ENCODE assay signal across 28 cellular contexts in genomic region chr1:190172636-190173410, GRCh38.
DNase-seq lines count a peak whose midpoint lies in the region; ATAC-seq, FAIRE-seq and TF ChIP-seq lines count a peak whose summit lies in the region.
"Had no signal": no experiment of that assay in that cellular context is flagged by ENCODE, and none has a peak within 500 bp of the region (broad histone marks: within the 10 kb centered on the region; RNA-seq: fewer than 3 reads in every experiment).

No MANE protein-coding gene starts in this region.

- in situ Hi-C loops in HepG2 (cut with HindIII; ENCODE audit: extremely low pct_ligation_motif_present, low pct_unique_long_range_greater_than_20kb) = no loop called here

- CTCF ChIA-PET in HepG2 (lab: Yijun Ruan, JAX; ENCODE audit: low intra/inter-chr PET ratio, low total read pairs) = no interaction called here

- TF ChIP-seq RAD21 in HepG2 (CRISPR knock-in tag; IDR thresholded peaks at IDR 0.05) = no peak

- POLR2A ChIA-PET in HepG2 (lab: Yijun Ruan, JAX) = no interaction called here

- DNase-seq in HepG2 (ENCODE audit: low spot score) = no peak
- DNase-seq in right lobe of liver = no peak
- DNase-seq in NCI-H82 treated with DMSO at 0.1 percent for 48 hours (lab: John Stamatoyannopoulos, UW; ENCODE audit: unreplicated experiment) = peak; percentile 36
- peak; percentile 76 for DNase-seq in fibroblast of pulmonary artery (ENCODE audit: low read depth)
- DNase-seq in NCI-H2029 (lab: John Stamatoyannopoulos, UW) = no peak
- no peak for DNase-seq in aorta
- no peak for DNase-seq in hypothalamus (lab: John Stamatoyannopoulos, UW)
- no peak for DNase-seq in heart left ventricle
- DNase-seq: activated CD8-positive, alpha-beta memory T cell treated with anti-CD3 and anti-CD28 coated beads for 24 hours; activated naive CD4-positive, alpha-beta T cell treated with anti-CD3 and anti-CD28 coated beads for 36 hours; activated T-cell treated with anti-CD3 and anti-CD28 coated beads, Interleukin-2, amount 50 U/mL, for 48 hours; AML-193; CD8-positive, alpha-beta memory T cell; DMS79; erythroblast; NCI-H2029 treated with DMSO at 0.1 percent for 48 hours; NCI-H526 treated with DMSO at 0.1 percent for 48 hours; OCI-M1; SHP77; stimulated activated CD4-positive, alpha-beta T cell treated with anti-CD3 and anti-CD28 coated beads, Interleukin-12 subunit alpha, Interleukin-12 subunit beta, amount 100 ng/mL, for 4 hours; stimulated activated CD4-positive, alpha-beta T cell treated with anti-CD3 and anti-CD28 coated beads, Interleukin-4, amount 100 ng/mL, for 4 hours; stimulated activated naive CD8-positive, alpha-beta T cell treated with anti-CD3 and anti-CD28 coated beads, Interleukin-15, Interleukin-2, amounts not matched to agents 100 U/mL and 50 U/mL, for 24 hours; T-cell; tibial artery had no signal

- H3K79me2 ChIP-seq in HepG2 (ENCODE audit: insufficient read depth, low read length) = no peaks in the 10 kb centered on the region

- no peaks in the 10 kb centered on the region for H3K9me3 ChIP-seq in HepG2 (ENCODE audit: low read length)
- H3K9me3 ChIP-seq in right lobe of liver = no peaks in the 10 kb centered on the region
- no peaks in the 10 kb centered on the region for H3K9me3 ChIP-seq in aorta (ENCODE audit: control insufficient read depth, low read length)
- H3K9me3 ChIP-seq in heart left ventricle = no peaks in the 10 kb centered on the region
- H3K9me3 ChIP-seq: gastroesophageal sphincter, tibial artery had no signal

- ATAC-seq in HepG2 (no peak), right lobe of liver (no peak), aorta (ENCODE audit: low FRiP score) (no peak), heart left ventricle (no peak)
- ATAC-seq: gastroesophageal sphincter; stimulated activated naive CD8-positive, alpha-beta T cell treated with anti-CD3 and anti-CD28 coated beads, Interleukin-15, Interleukin-2, amounts not matched to agents 100 U/mL and 50 U/mL, for 24 hours; T-cell had no signal

- H3K4me3 ChIP-seq in HepG2 (replicated peaks in 1 of 3; ENCODE audit: insufficient read depth in 1 of 3, low read depth in 2 of 3, low read length in 3 of 3) (no peak overlapping the region), right lobe of liver (no peak overlapping the region), fibroblast of pulmonary artery (replicated peaks; ENCODE audit: low read depth, low read length) (peak overlapping the region; percentile 29), aorta (ENCODE audit: low read length in 2 of 2) (no peak overlapping the region), heart left ventricle (no peak overlapping the region)
- H3K4me3 ChIP-seq: gastroesophageal sphincter, lung, tibial artery had no signal

- H3K27ac ChIP-seq in HepG2 (ENCODE audit: extremely low read length, insufficient read depth, low read length) = no peak overlapping the region
- no peak overlapping the region for H3K27ac ChIP-seq in right lobe of liver
- no peak overlapping the region for H3K27ac ChIP-seq in aorta (ENCODE audit: low read depth in 1 of 2, low read length in 2 of 2)
- no peak overlapping the region for H3K27ac ChIP-seq in heart left ventricle
- H3K27ac ChIP-seq: gastroesophageal sphincter, tibial artery had no signal

- WGBS in HepG2 (ENCODE audit: low lambda C conversion rate) = 1% methylated on average over 8 of the region's 8 CpGs
- WGBS in right lobe of liver (ENCODE audit: insufficient coverage, low coverage, low lambda C conversion rate, missing lambda C conversion rate) = 43% methylated on average over 7 of the region's 8 CpGs
- WGBS in aorta, 2 donors = 66 to 70% methylated on average over 8 of the region's 8 CpGs
- WGBS in heart left ventricle, 4 donors = 32 to 44% (median 35%) methylated on average over 8 of the region's 8 CpGs

- H3K36me3 ChIP-seq in HepG2 (replicated peaks in 1 of 2; ENCODE audit: control insufficient read depth in 1 of 2, insufficient read depth in 2 of 2, low read length in 2 of 2) = no peaks in the 10 kb centered on the region
- no peaks in the 10 kb centered on the region for H3K36me3 ChIP-seq in right lobe of liver
- no peaks in the 10 kb centered on the region for H3K36me3 ChIP-seq in aorta (ENCODE audit: control insufficient read depth in 1 of 2, insufficient read depth in 2 of 2, low read length in 1 of 2)
- no peaks in the 10 kb centered on the region for H3K36me3 ChIP-seq in heart left ventricle
- H3K36me3 ChIP-seq: gastroesophageal sphincter, tibial artery had no signal

- intact Hi-C loops in HepG2 (cut with micrococcal nuclease; ENCODE audit: unreplicated experiment) = no loop called here
- intact Hi-C loops in right lobe of liver (cut with DNase I) = no loop called here
- intact Hi-C loops in aorta (cut with DNase I) = no loop called here
- intact Hi-C loops in heart left ventricle (cut with DNase I) = no loop called here

- peak overlapping the region; percentile 27 for H2AFZ ChIP-seq in HepG2 (ENCODE audit: low read length)

- H3K4me1 ChIP-seq in HepG2 (ENCODE audit: insufficient read depth, low read length) (no peaks in the 10 kb centered on the region), right lobe of liver (no peaks in the 10 kb centered on the region), aorta (ENCODE audit: control insufficient read depth in 1 of 2, insufficient read depth in 2 of 2, low read length in 2 of 2) (peaks cover 0 to 3% of the 10 kb centered on the region in 2 donors), heart left ventricle (no peaks in the 10 kb centered on the region)
- H3K4me1 ChIP-seq: gastroesophageal sphincter, tibial artery had no signal

- H4K20me1 ChIP-seq in HepG2 (ENCODE audit: insufficient read depth, low read length) = no peaks in the 10 kb centered on the region

- TF ChIP-seq CTCF in HepG2 (CRISPR knock-in tag; IDR thresholded peaks at IDR 0.05) (no peak), right lobe of liver (IDR thresholded peaks at IDR 0.05) (no peak), fibroblast of pulmonary artery (IDR thresholded peaks at IDR 0.05; ENCODE audit: low read length, missing control alignments) (no peak), heart left ventricle (IDR thresholded peaks at IDR 0.05) (no peak)

- no peak overlapping the region for H3K4me2 ChIP-seq in HepG2 (ENCODE audit: low read depth, low read length)

- BruUV-seq in HepG2 (replicated peaks; lab: Mats Ljungman, UMichigan) = no TSS peak

- no peak for TF ChIP-seq POLR2A in HepG2 (IDR thresholded peaks at IDR 0.05; ENCODE audit: insufficient read depth in 1 of 2, low read depth in 2 of 2, low read length in 2 of 2)
- TF ChIP-seq POLR2A in right lobe of liver (IDR thresholded peaks at IDR 0.05) = no peak
- TF ChIP-seq POLR2A in heart left ventricle (IDR thresholded peaks at IDR 0.05) = no peak

- no peak for FAIRE-seq in HepG2 (lab: Jason Lieb, UNC)
- FAIRE-seq: GM12891, keratinocyte had no signal

- no peak overlapping the region for H3K9ac ChIP-seq in HepG2 (ENCODE audit: insufficient read depth, low read depth, low read length)

- no peak for TF ChIP-seq EP300 in HepG2 (IDR thresholded peaks at IDR 0.05; ENCODE audit: low read depth in 2 of 2, low read length in 2 of 2)
- TF ChIP-seq EP300 in HepG2 (CRISPR knock-in tag; IDR thresholded peaks at IDR 0.05; ENCODE audit: borderline replicate concordance) = no peak

- H3K27me3 ChIP-seq in HepG2 (ENCODE audit: control insufficient read depth in 1 of 2, insufficient read depth in 2 of 2, low read length in 2 of 2) (no peaks in the 10 kb centered on the region), right lobe of liver (no peaks in the 10 kb centered on the region), aorta (ENCODE audit: control insufficient read depth in 1 of 2, insufficient read depth in 2 of 2, low read length in 1 of 2) (no peaks in the 10 kb centered on the region), heart left ventricle (no peaks in the 10 kb centered on the region)
- H3K27me3 ChIP-seq: gastroesophageal sphincter, tibial artery had no signal

TF ChIP-seq in HepG2, 621 proteins besides CTCF, POLR2A, EP300 and RAD21 (continues in another document):
- TF ChIP-seq ARID3A (IDR thresholded peaks at IDR 0.05; ENCODE audit: low read depth, low read length) = no peak
- no peak for TF ChIP-seq TRIM24 (CRISPR knock-in tag; IDR thresholded peaks at IDR 0.05)
- TF ChIP-seq KLF11 (CRISPR knock-in tag; IDR thresholded peaks at IDR 0.05) = no peak
- TF ChIP-seq ZNF12 (CRISPR knock-in tag; IDR thresholded peaks at IDR 0.05) = no peak
- no peak for TF ChIP-seq TCF7L2 (IDR thresholded peaks at IDR 0.05; ENCODE audit: low read depth, low read length)
- TF ChIP-seq FOSL1 (CRISPR knock-in tag; IDR thresholded peaks at IDR 0.05; ENCODE audit: borderline replicate concordance) = no peak
- TF ChIP-seq E2F5 (CRISPR knock-in tag; conservative IDR thresholded peaks at IDR 0.05) = no peak
- TF ChIP-seq ATRX (CRISPR knock-in tag; IDR thresholded peaks at IDR 0.05; ENCODE audit: borderline replicate concordance) = no peak
- TF ChIP-seq MTERF4 (CRISPR knock-in tag; IDR thresholded peaks at IDR 0.05) = no peak
- no peak for TF ChIP-seq ZNF761 (CRISPR knock-in tag; conservative IDR thresholded peaks at IDR 0.05)

Comparison
In these comparisons a context has a peak if more than half of its experiments do, and no peak if none do; other contexts are left out.
1. DNase-seq: peak in NCI-H82 treated with DMSO at 0.1 percent for 48 hours (single experiment) and fibroblast of pulmonary artery (single experiment); none in HepG2 (single experiment), right lobe of liver (0 of 3), NCI-H2029 (single experiment), aorta (0 of 2), hypothalamus (0 of 51) and heart left ventricle (0 of 5).